In genomic region chr3:129650256-129650872, GRCh38 we compare ENCODE assay signal across 8 cellular contexts. TPM values are rescaled to one million over a fixed set of nuclear protein-coding genes. Genes with fewer than 3 reads are reported as not detected.
A peak's percentile ranks its signal among the peaks of the same experiment; 100 is the strongest.
DNase-seq lines count a peak whose midpoint lies in the region; ATAC-seq, FAIRE-seq and TF ChIP-seq lines count a peak whose summit lies in the region.

No MANE protein-coding gene starts in this region.

- peak; percentile 67 for TF ChIP-seq CTCF in GM12864 (IDR thresholded peaks at IDR 0.05; ENCODE audit: low read depth, low read length, missing control alignments)
- TF ChIP-seq CTCF in endothelial cell of umbilical vein (IDR thresholded peaks at IDR 0.05; ENCODE audit: extremely low read depth in 1 of 2, insufficient read depth in 1 of 2, low read depth in 1 of 2, low read length in 2 of 2), result peak; percentile 58

- H3K4me1 ChIP-seq in endothelial cell of umbilical vein (ENCODE audit: control insufficient read depth, extremely low read depth, insufficient read depth, low read length) (peaks cover 24% of the 10 kb centered on the region), subcutaneous abdominal adipose tissue (ENCODE audit: control insufficient read depth in 5 of 5, insufficient read depth in 5 of 5, low read length in 5 of 5) (peaks cover 0 to 26% (median 19%) of the 10 kb centered on the region in 5 donors)

- no peaks in the 10 kb centered on the region for H3K27me3 ChIP-seq in endothelial cell of umbilical vein (ENCODE audit: control insufficient read depth in 2 of 2, insufficient read depth in 2 of 2, low read length in 2 of 2)
- H3K27me3 ChIP-seq in subcutaneous abdominal adipose tissue (ENCODE audit: control insufficient read depth in 5 of 5, insufficient read depth in 4 of 5, low read length in 5 of 5), result no peaks in the 10 kb centered on the region

- dilution Hi-C loops in endothelial cell of umbilical vein (cut with MboI; ENCODE audit: extremely low pct_ligation_motif_present, low sequenced_read_pairs), result loop anchor here (25.0 kb wide), 1 partner anchor 187 kb away; no protein-coding TSS in a partner anchor

- no peaks in the 10 kb centered on the region for H4K20me1 ChIP-seq in endothelial cell of umbilical vein (replicated peaks; ENCODE audit: control insufficient read depth, extremely low read depth, insufficient read depth, low read length)

- H3K4me3 ChIP-seq in GM12864 (ENCODE audit: low read depth, low read length), result no peak overlapping the region
- H3K4me3 ChIP-seq in endothelial cell of umbilical vein (replicated peaks in 1 of 3; ENCODE audit: insufficient read depth in 1 of 3, low read depth in 1 of 3, low read length in 3 of 3), result no peak overlapping the region
- no peak overlapping the region for H3K4me3 ChIP-seq in subcutaneous abdominal adipose tissue (ENCODE audit: low read depth in 1 of 5, low read length in 5 of 5)

- no peak overlapping the region for H3K4me3 Mint-ChIP-seq in activated CD4-positive, alpha-beta memory T cell treated with anti-CD3 and anti-CD28 coated beads for 36 hours

- FAIRE-seq in endothelial cell of umbilical vein (lab: Jason Lieb, UNC), result peak; percentile 84

- H3K9me3 Mint-ChIP-seq in activated CD4-positive, alpha-beta memory T cell treated with anti-CD3 and anti-CD28 coated beads for 36 hours, result no peaks in the 10 kb centered on the region

- H3K27ac Mint-ChIP-seq in activated CD4-positive, alpha-beta memory T cell treated with anti-CD3 and anti-CD28 coated beads for 36 hours, result no peak overlapping the region

- H3K4me2 ChIP-seq in endothelial cell of umbilical vein (ENCODE audit: insufficient read depth, low read length), result no peak overlapping the region

- no peak for ATAC-seq in HG02938 (IDR thresholded peaks at IDR 0.05; ENCODE audit: unreplicated experiment)

- no peaks in the 10 kb centered on the region for H3K36me3 ChIP-seq in endothelial cell of umbilical vein (ENCODE audit: control insufficient read depth in 2 of 2, extremely low read depth in 1 of 2, insufficient read depth in 2 of 2, low read length in 2 of 2)
- H3K36me3 ChIP-seq in subcutaneous abdominal adipose tissue (ENCODE audit: control insufficient read depth in 5 of 5, insufficient read depth in 5 of 5, low read length in 5 of 5), result peaks cover 7 to 17% (median 8%) of the 10 kb centered on the region in 5 donors

- BruUV-seq in endothelial cell of umbilical vein (replicated peaks; lab: Mats Ljungman, UMichigan), result no TSS peak

- no peak for TF ChIP-seq POLR2A in endothelial cell of umbilical vein (IDR thresholded peaks at IDR 0.05; ENCODE audit: low read depth, low read length)

- H3K36me3 Mint-ChIP-seq in activated CD4-positive, alpha-beta memory T cell treated with anti-CD3 and anti-CD28 coated beads for 36 hours, result peaks cover 2% of the 10 kb centered on the region

- no peak overlapping the region for H3K27ac ChIP-seq in endothelial cell of umbilical vein (ENCODE audit: insufficient read depth, low read depth, low read length)
- H3K27ac ChIP-seq in subcutaneous abdominal adipose tissue (ENCODE audit: low read depth, low read length), result peak overlapping the region; percentile 18

- H3K9me3 ChIP-seq in endothelial cell of umbilical vein (replicated peaks; ENCODE audit: control insufficient read depth, insufficient read depth, low read length) (no peaks in the 10 kb centered on the region), subcutaneous abdominal adipose tissue (ENCODE audit: control insufficient read depth in 5 of 5, low read length in 5 of 5) (no peaks in the 10 kb centered on the region)

- intact Hi-C loops in activated CD4-positive, alpha-beta memory T cell treated with anti-CD3 and anti-CD28 coated beads for 36 hours (cut with micrococcal nuclease), result loop anchor here (1.0 kb wide), 2 partner anchors 175 to 284 kb away; no protein-coding TSS in a partner anchor
- intact Hi-C loops in endothelial cell of umbilical vein (cut with micrococcal nuclease), result loop anchor here (1.0 to 10.0 kb wide), 7 partner anchors 22 to 284 kb away; no protein-coding TSS in a partner anchor

- POLR2A ChIA-PET in activated CD4-positive, alpha-beta memory T cell treated with anti-CD3 and anti-CD28 coated beads for 36 hours (lab: Charles Lee), result no interaction called here
- POLR2A ChIA-PET in endothelial cell of umbilical vein (lab: Charles Lee), result no interaction called here

- no peaks in the 10 kb centered on the region for H3K4me1 Mint-ChIP-seq in activated CD4-positive, alpha-beta memory T cell treated with anti-CD3 and anti-CD28 coated beads for 36 hours (ENCODE audit: low read depth)

- H3K9me1 ChIP-seq in endothelial cell of umbilical vein (replicated peaks; ENCODE audit: control insufficient read depth, extremely low read depth, insufficient read depth, low read length), result no peaks in the 10 kb centered on the region

- H3K9ac ChIP-seq in endothelial cell of umbilical vein (replicated peaks; ENCODE audit: extremely low read depth, insufficient read depth, low read length), result no peak overlapping the region
- H3K9ac ChIP-seq in subcutaneous abdominal adipose tissue (ENCODE audit: low read length in 5 of 5), result peak overlapping the region in 1 of 5 donors; percentile 22

- no peaks in the 10 kb centered on the region for H3K27me3 Mint-ChIP-seq in activated CD4-positive, alpha-beta memory T cell treated with anti-CD3 and anti-CD28 coated beads for 36 hours

- H3K79me2 ChIP-seq in endothelial cell of umbilical vein (ENCODE audit: control insufficient read depth, insufficient read depth, low read length), result no peaks in the 10 kb centered on the region

- CTCF ChIA-PET in activated CD4-positive, alpha-beta memory T cell treated with anti-CD3 and anti-CD28 coated beads for 36 hours (lab: Charles Lee), result interaction anchor here (0.9 to 3.0 kb wide), 9 partner anchors 8 to 292 kb away, joined by 3 to 38 read pairs (median 4); no protein-coding TSS in a partner anchor
- CTCF ChIA-PET in endothelial cell of umbilical vein (lab: Charles Lee), result interaction anchor here (1.1 to 4.3 kb wide), 8 partner anchors 12 to 284 kb away, joined by 3 to 31 read pairs (median 8); no protein-coding TSS in a partner anchor

- H2AFZ ChIP-seq in endothelial cell of umbilical vein (ENCODE audit: low read depth, low read length), result no peak overlapping the region

- DNase-seq in A172 (ENCODE audit: low spot score), result peak; percentile 84
- peak; percentile 35 for DNase-seq in GM12864 (ENCODE audit: low read depth)
- DNase-seq in NCI-H524 treated with DMSO at 0.1 percent for 48 hours (lab: John Stamatoyannopoulos, UW), result peak; percentile 47
- peak; percentile 75 for DNase-seq in activated CD4-positive, alpha-beta memory T cell treated with anti-CD3 and anti-CD28 coated beads for 36 hours
- DNase-seq in endothelial cell of umbilical vein (ENCODE audit: low read depth, low spot score), result peak; percentile 80
- DNase-seq in mucosa of gallbladder (ENCODE audit: low spot score), result peak; percentile 73

TF ChIP-seq in endothelial cell of umbilical vein, 7 proteins besides CTCF, POLR2A, EP300 and RAD21:
- TF ChIP-seq FOS (IDR thresholded peaks at IDR 0.05; ENCODE audit: borderline replicate concordance, insufficient read depth, low read length) (no peak), GATA2 (IDR thresholded peaks at IDR 0.05; ENCODE audit: insufficient read depth, insufficient read length, low read depth, low read length) (no peak), MYC (IDR thresholded peaks at IDR 0.05; ENCODE audit: low read depth, low read length) (no peak), JUN (IDR thresholded peaks at IDR 0.05; ENCODE audit: borderline replicate concordance, insufficient read depth, insufficient read length, low read depth) (no peak), POLR2AphosphoS5 (IDR thresholded peaks at IDR 0.05; ENCODE audit: insufficient read depth, low read depth, low read length) (no peak), EZH2 (IDR thresholded peaks at IDR 0.05; ENCODE audit: borderline replicate concordance, low read depth, low read length, severe bottlenecking) (no peak)
- TF ChIP-seq, protein P1, sequence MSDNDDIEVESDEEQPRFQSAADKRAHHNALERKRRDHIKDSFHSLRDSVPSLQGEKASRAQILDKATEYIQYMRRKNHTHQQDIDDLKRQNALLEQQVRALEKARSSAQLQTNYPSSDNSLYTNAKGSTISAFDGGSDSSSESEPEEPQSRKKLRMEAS (IDR thresholded peaks at IDR 0.05; ENCODE audit: insufficient read depth, insufficient read length), result no peak

RNA-seq across cellular contexts. Expression of gene PLXND1, which starts 43.9 kb away (rescaled TPM):
- total RNA-seq in A172 (2014; rRNA removed; shearing (Covaris generic)), result 210 and 219 TPM in 2 replicates
- total RNA-seq in activated CD4-positive, alpha-beta memory T cell treated with anti-CD3 and anti-CD28 coated beads for 36 hours, result 1 to 10 TPM; 7.2 to 8.6 TPM
- total RNA-seq in endothelial cell of umbilical vein (834 and 860 TPM in 2 replicates), mucosa of gallbladder (82.2 TPM)
- 300 and 332 TPM in 2 replicates for polyA plus RNA-seq in endothelial cell of umbilical vein
- polyA plus RNA-seq in endothelial cell of umbilical vein (2011; cell fraction: cytosol; rRNA removed), result 436 and 495 TPM in 2 replicates
- 1,145 and 1,490 TPM in 2 replicates for polyA plus RNA-seq in endothelial cell of umbilical vein (2011; cell fraction: nucleus; rRNA removed)
- polyA plus RNA-seq in endothelial cell of umbilical vein (2012), result 463 and 559 TPM in 2 replicates
- polyA minus RNA-seq in endothelial cell of umbilical vein, result 583 and 647 TPM in 2 replicates
- polyA minus RNA-seq in endothelial cell of umbilical vein (2011; cell fraction: cytosol; rRNA and poly(A)+ RNA removed), result 21.9 TPM
- 454 and 479 TPM in 2 replicates for polyA minus RNA-seq in endothelial cell of umbilical vein (2011; cell fraction: nucleus; rRNA and poly(A)+ RNA removed)
